In genomic region chr16:87032554-87032953, GRCh38 we compare ENCODE assay signal across 27 cellular contexts.
DNase-seq lines count a peak whose midpoint lies in the region; ATAC-seq and TF ChIP-seq lines count a peak whose summit lies in the region.
"Had no signal": no experiment of that assay in that cellular context is flagged by ENCODE, and none has a peak within 500 bp of the region (broad histone marks: within the 10 kb centered on the region; RNA-seq: fewer than 3 reads in every experiment).

No MANE protein-coding gene starts in this region.

- ATAC-seq in Right ventricle myocardium inferior, result peak; percentile 33
- ATAC-seq in left cardiac atrium, result no peak
- peak in 2 of 4 donors; percentile 27 to 63 for ATAC-seq in heart left ventricle
- no peak for ATAC-seq in GM19324 (IDR thresholded peaks at IDR 0.05; ENCODE audit: low FRiP score, unreplicated experiment)
- no peak for ATAC-seq in GM21381 (IDR thresholded peaks at IDR 0.05; ENCODE audit: unreplicated experiment)
- no peak for ATAC-seq in GM18858 (IDR thresholded peaks at IDR 0.05; ENCODE audit: unreplicated experiment)
- ATAC-seq: GM23338, K562 had no signal

- no peak overlapping the region for H3K4me3 ChIP-seq in heart left ventricle
- H3K4me3 ChIP-seq: GM23338, K562, SK-N-MC had no signal

- WGBS in heart left ventricle, 4 donors, result 37 to 45% (median 43%) methylated on average over 8 of the region's 8 CpGs

- no peaks in the 10 kb centered on the region for H3K36me3 ChIP-seq in heart left ventricle
- H3K36me3 ChIP-seq: BE2C had no signal

- H3K27me3 ChIP-seq in heart left ventricle, result no peaks in the 10 kb centered on the region
- H3K27me3 ChIP-seq: BE2C had no signal

- intact Hi-C loops in Right ventricle myocardium inferior (cut with DNase I) (loop anchor here (5.0 kb wide), 1 partner anchor 45 kb away; no protein-coding TSS in a partner anchor), left cardiac atrium (cut with DNase I) (no loop called here), heart left ventricle (cut with DNase I) (loop anchor here in 1 of 10 donors (5.0 kb wide), 2 partner anchors 45 to 165 kb away; no protein-coding TSS in a partner anchor), posterior vena cava (cut with DNase I) (no loop called here)

- peaks cover 0 to 27% (median 14%) of the 10 kb centered on the region in 12 donors for H3K4me1 ChIP-seq in heart left ventricle
- H3K4me1 ChIP-seq: BE2C had no signal

- no peak for TF ChIP-seq POLR2A in heart left ventricle (IDR thresholded peaks at IDR 0.05)

- H3K9me3 ChIP-seq in heart left ventricle, result peaks cover 0 to 6% (median 0%) of the 10 kb centered on the region in 12 donors
- H3K9me3 ChIP-seq: BE2C had no signal

- peak overlapping the region in 8 of 12 donors; percentile 20 to 68 (median 60) for H3K27ac ChIP-seq in heart left ventricle
- H3K27ac ChIP-seq: RWPE1, SK-N-MC had no signal

- no peak for TF ChIP-seq CTCF in heart left ventricle (IDR thresholded peaks at IDR 0.05)

- DNase-seq in Right ventricle myocardium inferior (ENCODE audit: missing footprints), result no peak
- no peak for DNase-seq in left cardiac atrium
- no peak for DNase-seq in heart left ventricle
- DNase-seq in posterior vena cava (ENCODE audit: low spot score), result peak; percentile 38
- DNase-seq in NCI-H2029 (lab: John Stamatoyannopoulos, UW), result no peak
- DNase-seq: 8988T; ACHN; BE2C; CD8-positive, alpha-beta memory T cell; DMS 273 treated with DMSO at 0.1 percent for 48 hours; DND-41; H9; Kasumi-1; MV-4-11; NCI-H1105; NCI-H1436 treated with DMSO at 0.1 percent for 48 hours; NCI-H187 treated with DMSO at 0.1 percent for 48 hours; NCI-H446 treated with DMSO at 0.1 percent for 48 hours; NCI-H526; SIG-M5 had no signal
